18 cellular contexts compared by ENCODE assay signal in the genomic region with DNA sequence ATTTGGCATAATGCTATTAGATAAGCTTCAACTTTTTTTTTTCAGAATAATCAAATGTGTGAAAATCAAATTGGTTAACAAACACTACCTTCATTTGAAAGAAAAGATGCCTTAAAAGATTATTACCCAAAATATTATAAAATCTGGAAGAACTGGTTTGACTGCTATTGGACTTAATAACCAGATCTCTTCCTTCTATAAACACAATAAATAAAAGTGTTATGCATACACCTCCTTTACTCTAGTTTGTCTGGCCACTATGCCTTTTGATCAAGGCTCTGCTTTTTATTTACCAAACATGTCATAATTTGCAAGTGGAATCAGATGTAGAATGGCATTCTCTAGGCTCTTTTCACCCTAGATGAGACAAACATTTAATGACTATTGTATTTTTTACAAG.
DNase-seq lines count a peak whose midpoint lies in the region; TF ChIP-seq lines count a peak whose summit lies in the region.
"Had no signal": no experiment of that assay in that cellular context is flagged by ENCODE, and none has a peak within 500 bp of the region (broad histone marks: within the 10 kb centered on the region; RNA-seq: fewer than 3 reads in every experiment).

No MANE protein-coding gene starts in this region.

- no peaks in the 10 kb centered on the region for H3K36me3 ChIP-seq in SK-N-MC (ENCODE audit: insufficient read depth, low read length)
- no peaks in the 10 kb centered on the region for H3K36me3 ChIP-seq in SK-N-SH (replicated peaks in 1 of 2; ENCODE audit: control insufficient read depth in 1 of 2, insufficient read depth in 2 of 2, low read length in 1 of 2)
- H3K36me3 ChIP-seq: BLaER1 treated with 17β-estradiol and CSF1 and Interleukin-3, amounts not matched to agents 10 nM and 100 nM had no signal

- in situ Hi-C loops in G401 (cut with HindIII; ENCODE audit: low sequenced_read_pairs): no loop called here

- H3K4me3 ChIP-seq in LNCaP clone FGC (ENCODE audit: low read depth, low read length) (0 out of 2 replicates have a peak overlapping the region, but pooled peaks have one; percentile 21), SK-N-MC (0 out of 2 replicates have a peak overlapping the region, but pooled peaks have one; percentile 1), SK-N-SH (ENCODE audit: low read depth in 2 of 2, low read length in 1 of 2) (no peak overlapping the region)
- H3K4me3 ChIP-seq: BLaER1 treated with 17β-estradiol and CSF1 and Interleukin-3, amounts not matched to agents 10 nM and 100 nM had no signal

- no peaks in the 10 kb centered on the region for H3K79me2 ChIP-seq in SK-N-SH (ENCODE audit: insufficient read depth)

- no peaks in the 10 kb centered on the region for H3K27me3 Mint-ChIP-seq in HFFc6 (ENCODE audit: insufficient read depth)
- H3K27me3 Mint-ChIP-seq in osteocyte (ENCODE audit: unreplicated experiment): no peaks in the 10 kb centered on the region
- H3K27me3 Mint-ChIP-seq: CD4-positive, alpha-beta memory T cell had no signal

- no peak for TF ChIP-seq RAD21 in SK-N-SH (IDR thresholded peaks at IDR 0.05; ENCODE audit: low read length)

- H3F3A ChIP-seq in SK-N-SH (replicated peaks; ENCODE audit: insufficient read depth): peaks cover 20% of the 10 kb centered on the region

- no peak overlapping the region for H3K4me3 Mint-ChIP-seq in HFFc6
- H3K4me3 Mint-ChIP-seq in osteocyte (ENCODE audit: unreplicated experiment): no peak overlapping the region
- H3K4me3 Mint-ChIP-seq: CD4-positive, alpha-beta memory T cell had no signal

- no peaks in the 10 kb centered on the region for H3K9me2 ChIP-seq in SK-N-SH

- no peak overlapping the region for H2AFZ ChIP-seq in SK-N-SH (ENCODE audit: low read depth)

- CTCF ChIA-PET in SK-N-SH (lab: Yijun Ruan, JAX): no interaction called here

- H4K20me1 ChIP-seq in SK-N-SH (ENCODE audit: insufficient read depth): no peaks in the 10 kb centered on the region
- H4K20me1 ChIP-seq: BLaER1 treated with 17β-estradiol and CSF1 and Interleukin-3, amounts not matched to agents 10 nM and 100 nM had no signal

- POLR2A ChIA-PET in SK-N-SH (lab: Yijun Ruan, JAX): no interaction called here

- peak overlapping the region; percentile 51 for H3K27ac Mint-ChIP-seq in HFFc6
- peak overlapping the region; percentile 100 for H3K27ac Mint-ChIP-seq in osteocyte (ENCODE audit: unreplicated experiment)
- H3K27ac Mint-ChIP-seq: CD4-positive, alpha-beta memory T cell had no signal

- no peaks in the 10 kb centered on the region; the same call in 1 of the 2 replicates for H3K9me3 Mint-ChIP-seq in HFFc6
- peaks cover 5% of the 10 kb centered on the region for H3K9me3 Mint-ChIP-seq in osteocyte (ENCODE audit: unreplicated experiment)

- no peaks in the 10 kb centered on the region for H3K27me3 ChIP-seq in SK-N-SH (ENCODE audit: insufficient read depth)
- H3K27me3 ChIP-seq: BLaER1 treated with 17β-estradiol and CSF1 and Interleukin-3, amounts not matched to agents 10 nM and 100 nM had no signal

- H3K27ac ChIP-seq in SK-N-MC (peak overlapping the region; percentile 53; the same call in 1 of the 2 replicates), SK-N-SH (ENCODE audit: low read depth in 2 of 2, low read length in 1 of 2) (no peak overlapping the region)
- H3K27ac ChIP-seq: BLaER1 treated with 17β-estradiol and CSF1 and Interleukin-3, amounts not matched to agents 10 nM and 100 nM had no signal

- peaks cover 0 to 3% of the 10 kb centered on the region in 2 experiments; a peak in 1 of 4 replicates for H3K4me1 ChIP-seq in SK-N-SH (ENCODE audit: control insufficient read depth in 1 of 2, insufficient read depth in 2 of 2, low read depth in 1 of 2, low read length in 1 of 2)
- H3K4me1 ChIP-seq: BLaER1 treated with 17β-estradiol and CSF1 and Interleukin-3, amounts not matched to agents 10 nM and 100 nM had no signal

- no peaks in the 10 kb centered on the region for H3K9me3 ChIP-seq in SK-N-MC (ENCODE audit: low read depth, low read length)
- H3K9me3 ChIP-seq in SK-N-SH: no peaks in the 10 kb centered on the region
- H3K9me3 ChIP-seq: BLaER1 treated with 17β-estradiol and CSF1 and Interleukin-3, amounts not matched to agents 10 nM and 100 nM; Caco-2 had no signal

- no peak overlapping the region for H3K4me2 ChIP-seq in SK-N-SH
- H3K4me2 ChIP-seq: BLaER1 treated with 17β-estradiol and CSF1 and Interleukin-3, amounts not matched to agents 10 nM and 100 nM had no signal

- TF ChIP-seq EP300 in SK-N-SH (IDR thresholded peaks at IDR 0.05; ENCODE audit: borderline replicate concordance in 1 of 2, low read depth in 1 of 2, low read length in 1 of 2): no peak

- H3K9ac ChIP-seq in SK-N-MC (ENCODE audit: insufficient read length): no peak overlapping the region
- H3K9ac ChIP-seq in SK-N-SH: no peak overlapping the region
- H3K9ac ChIP-seq: BLaER1 treated with 17β-estradiol and CSF1 and Interleukin-3, amounts not matched to agents 10 nM and 100 nM had no signal

- H3K4me1 Mint-ChIP-seq in HFFc6 (ENCODE audit: low read depth) (peaks cover 33% of the 10 kb centered on the region), osteocyte (ENCODE audit: unreplicated experiment) (peaks cover 65% of the 10 kb centered on the region)
- H3K4me1 Mint-ChIP-seq: CD4-positive, alpha-beta memory T cell had no signal

- DNase-seq in HFFc6 (no peak), LNCaP clone FGC (ENCODE audit: low read depth) (peak; percentile 79), SK-N-MC (ENCODE audit: low read depth, low spot score) (no peak), osteocyte (ENCODE audit: extremely low spot score, unreplicated experiment) (no peak), dermis blood vessel endothelial cell (no peak), SK-N-SH (no peak), G401 (ENCODE audit: low spot score) (no peak)
- DNase-seq: Caco-2; CD4-positive, alpha-beta memory T cell; EL; NCI-H1092; NCI-H146; NCI-H2029; NCI-H2171 treated with DMSO at 0.1 percent for 48 hours; NCI-H524 treated with DMSO at 0.1 percent for 48 hours; OCI-M1; SHP77 had no signal

- H3K36me3 Mint-ChIP-seq in HFFc6 (ENCODE audit: low read depth) (no peaks in the 10 kb centered on the region), osteocyte (ENCODE audit: unreplicated experiment) (peaks cover 7% of the 10 kb centered on the region)
- H3K36me3 Mint-ChIP-seq: CD4-positive, alpha-beta memory T cell had no signal

- TF ChIP-seq CTCF in HFFc6 (IDR thresholded peaks at IDR 0.05): no peak
- no peak for TF ChIP-seq CTCF in LNCaP clone FGC (IDR thresholded peaks at IDR 0.05; ENCODE audit: control insufficient read depth, extremely low read depth, insufficient read depth)
- TF ChIP-seq CTCF in osteocyte (IDR thresholded peaks at IDR 0.05): no peak
- no peak for TF ChIP-seq CTCF in SK-N-SH (IDR thresholded peaks at IDR 0.05)

TF ChIP-seq in SK-N-SH, 30 proteins besides CTCF, POLR2A, EP300 and RAD21:
- TF ChIP-seq JUND (IDR thresholded peaks at IDR 0.05): no peak
- no peak for TF ChIP-seq GABPA (IDR thresholded peaks at IDR 0.05; ENCODE audit: low read depth)
- no peak for TF ChIP-seq TAF1 (IDR thresholded peaks at IDR 0.05; ENCODE audit: borderline replicate concordance, low read depth, low read length)
- TF ChIP-seq MEF2A (IDR thresholded peaks at IDR 0.05; ENCODE audit: borderline replicate concordance, low read depth): no peak
- TF ChIP-seq, protein P1, sequence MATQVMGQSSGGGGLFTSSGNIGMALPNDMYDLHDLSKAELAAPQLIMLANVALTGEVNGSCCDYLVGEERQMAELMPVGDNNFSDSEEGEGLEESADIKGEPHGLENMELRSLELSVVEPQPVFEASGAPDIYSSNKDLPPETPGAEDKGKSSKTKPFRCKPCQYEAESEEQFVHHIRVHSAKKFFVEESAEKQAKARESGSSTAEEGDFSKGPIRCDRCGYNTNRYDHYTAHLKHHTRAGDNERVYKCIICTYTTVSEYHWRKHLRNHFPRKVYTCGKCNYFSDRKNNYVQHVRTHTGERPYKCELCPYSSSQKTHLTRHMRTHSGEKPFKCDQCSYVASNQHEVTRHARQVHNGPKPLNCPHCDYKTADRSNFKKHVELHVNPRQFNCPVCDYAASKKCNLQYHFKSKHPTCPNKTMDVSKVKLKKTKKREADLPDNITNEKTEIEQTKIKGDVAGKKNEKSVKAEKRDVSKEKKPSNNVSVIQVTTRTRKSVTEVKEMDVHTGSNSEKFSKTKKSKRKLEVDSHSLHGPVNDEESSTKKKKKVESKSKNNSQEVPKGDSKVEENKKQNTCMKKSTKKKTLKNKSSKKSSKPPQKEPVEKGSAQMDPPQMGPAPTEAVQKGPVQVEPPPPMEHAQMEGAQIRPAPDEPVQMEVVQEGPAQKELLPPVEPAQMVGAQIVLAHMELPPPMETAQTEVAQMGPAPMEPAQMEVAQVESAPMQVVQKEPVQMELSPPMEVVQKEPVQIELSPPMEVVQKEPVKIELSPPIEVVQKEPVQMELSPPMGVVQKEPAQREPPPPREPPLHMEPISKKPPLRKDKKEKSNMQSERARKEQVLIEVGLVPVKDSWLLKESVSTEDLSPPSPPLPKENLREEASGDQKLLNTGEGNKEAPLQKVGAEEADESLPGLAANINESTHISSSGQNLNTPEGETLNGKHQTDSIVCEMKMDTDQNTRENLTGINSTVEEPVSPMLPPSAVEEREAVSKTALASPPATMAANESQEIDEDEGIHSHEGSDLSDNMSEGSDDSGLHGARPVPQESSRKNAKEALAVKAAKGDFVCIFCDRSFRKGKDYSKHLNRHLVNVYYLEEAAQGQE (IDR thresholded peaks at IDR 0.05; ENCODE audit: low read depth, low read length): no peak
- no peak for TF ChIP-seq TCF12 (IDR thresholded peaks at IDR 0.05)
- TF ChIP-seq, protein P2, sequence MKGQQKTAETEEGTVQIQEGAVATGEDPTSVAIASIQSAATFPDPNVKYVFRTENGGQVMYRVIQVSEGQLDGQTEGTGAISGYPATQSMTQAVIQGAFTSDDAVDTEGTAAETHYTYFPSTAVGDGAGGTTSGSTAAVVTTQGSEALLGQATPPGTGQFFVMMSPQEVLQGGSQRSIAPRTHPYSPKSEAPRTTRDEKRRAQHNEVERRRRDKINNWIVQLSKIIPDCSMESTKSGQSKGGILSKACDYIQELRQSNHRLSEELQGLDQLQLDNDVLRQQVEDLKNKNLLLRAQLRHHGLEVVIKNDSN (IDR thresholded peaks at IDR 0.05; ENCODE audit: borderline replicate concordance, low read depth): no peak
- TF ChIP-seq RXRA (IDR thresholded peaks at IDR 0.05; ENCODE audit: borderline replicate concordance, low read depth): no peak
- TF ChIP-seq ELF1 (IDR thresholded peaks at IDR 0.05): no peak

Comparison
In these comparisons a context has a peak if more than half of its experiments do, and no peak if none do; other contexts are left out.
1. H3K4me3 ChIP-seq: peak in LNCaP clone FGC (single experiment) and SK-N-MC (single experiment); none in SK-N-SH (0 of 2).